Comparison of ENCODE assay signal across 1 cellular context in the genomic region with DNA sequence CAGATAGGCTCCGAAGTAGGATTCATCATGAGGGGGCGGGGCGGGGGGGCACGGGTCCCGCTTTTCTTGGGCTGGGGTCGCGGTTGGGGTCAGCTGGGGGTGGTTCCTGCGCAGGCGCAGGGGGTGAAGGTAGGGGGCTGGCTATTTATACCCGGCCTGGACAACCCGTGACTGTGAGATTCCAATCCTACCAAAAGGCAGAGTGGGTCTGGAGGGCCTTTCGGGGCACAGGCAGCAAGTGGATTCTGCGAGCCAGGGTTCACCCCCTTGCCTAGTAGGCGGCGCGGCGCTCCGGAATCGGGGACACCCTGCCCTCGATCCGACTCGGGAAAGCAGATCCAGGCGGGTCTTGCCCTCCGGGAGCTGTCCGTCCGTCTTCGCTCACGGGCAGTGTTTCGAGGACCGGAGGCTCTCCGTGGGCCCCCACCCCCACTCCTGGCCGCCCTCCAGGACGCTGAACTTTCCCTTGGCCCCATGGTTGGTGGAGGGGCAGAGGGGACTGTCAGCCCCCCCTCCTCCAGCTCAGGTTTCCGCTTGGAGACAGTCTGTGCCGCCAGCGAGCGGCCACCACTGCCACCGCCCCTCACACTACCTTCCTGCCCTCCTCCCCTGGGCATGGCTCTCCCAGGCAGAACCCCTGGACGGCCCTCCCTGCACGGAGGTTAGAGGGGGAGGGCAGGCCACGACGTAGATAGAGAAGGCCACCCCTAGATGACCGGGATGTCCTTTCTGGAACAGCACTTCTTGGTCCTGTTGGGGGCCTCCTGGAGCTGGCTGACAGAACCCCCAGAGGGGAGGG.
TF ChIP-seq lines count a peak whose summit lies in the region.

No MANE protein-coding gene starts in this region.

TF ChIP-seq in HepG2, 621 proteins besides CTCF, POLR2A, EP300 and RAD21 (continued from another document and continues in another):
- no peak for TF ChIP-seq PRDM10 (CRISPR knock-in tag; IDR thresholded peaks at IDR 0.05; ENCODE audit: low read depth)
- no peak for TF ChIP-seq ZNF432 (CRISPR knock-in tag; IDR thresholded peaks at IDR 0.05; ENCODE audit: borderline replicate concordance)
- no peak for TF ChIP-seq ZNF713 (CRISPR knock-in tag; IDR thresholded peaks at IDR 0.05)
- TF ChIP-seq SNAPC2 (CRISPR knock-in tag; IDR thresholded peaks at IDR 0.05), result 0 out of 2 replicates have a peak, but pooled peaks have one; percentile 55
- TF ChIP-seq SRY (CRISPR knock-in tag; IDR thresholded peaks at IDR 0.05), result 0 out of 2 replicates have a peak, but pooled peaks have one; percentile 44
- TF ChIP-seq ZNF512 (CRISPR knock-in tag; IDR thresholded peaks at IDR 0.05), result no peak
- no peak for TF ChIP-seq NONO (IDR thresholded peaks at IDR 0.05)
- TF ChIP-seq NONO (CRISPR knock-in tag; conservative IDR thresholded peaks at IDR 0.05), result 0 out of 2 replicates have a peak, but pooled peaks have one; percentile 22
- peak; percentile 87; the same call in 1 of the 2 replicates for TF ChIP-seq SIX1 (CRISPR knock-in tag; IDR thresholded peaks at IDR 0.05; ENCODE audit: borderline replicate concordance)
- TF ChIP-seq HOXA3 (CRISPR knock-in tag; IDR thresholded peaks at IDR 0.05), result 0 out of 2 replicates have a peak, but pooled peaks have one; percentile 29
- TF ChIP-seq, protein P1, sequence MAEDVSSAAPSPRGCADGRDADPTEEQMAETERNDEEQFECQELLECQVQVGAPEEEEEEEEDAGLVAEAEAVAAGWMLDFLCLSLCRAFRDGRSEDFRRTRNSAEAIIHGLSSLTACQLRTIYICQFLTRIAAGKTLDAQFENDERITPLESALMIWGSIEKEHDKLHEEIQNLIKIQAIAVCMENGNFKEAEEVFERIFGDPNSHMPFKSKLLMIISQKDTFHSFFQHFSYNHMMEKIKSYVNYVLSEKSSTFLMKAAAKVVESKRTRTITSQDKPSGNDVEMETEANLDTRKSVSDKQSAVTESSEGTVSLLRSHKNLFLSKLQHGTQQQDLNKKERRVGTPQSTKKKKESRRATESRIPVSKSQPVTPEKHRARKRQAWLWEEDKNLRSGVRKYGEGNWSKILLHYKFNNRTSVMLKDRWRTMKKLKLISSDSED (CRISPR knock-in tag; IDR thresholded peaks at IDR 0.05), result no peak
- peak; percentile 64 for TF ChIP-seq GABPB1 (CRISPR knock-in tag; IDR thresholded peaks at IDR 0.05)
- no peak for TF ChIP-seq ZNF367 (CRISPR knock-in tag; IDR thresholded peaks at IDR 0.05; ENCODE audit: borderline replicate concordance)
- 0 out of 2 replicates have a peak, but pooled peaks have one; percentile 28 for TF ChIP-seq ZBTB26 (CRISPR knock-in tag; IDR thresholded peaks at IDR 0.05; ENCODE audit: borderline replicate concordance)
- no peak for TF ChIP-seq ZNF720 (CRISPR knock-in tag; IDR thresholded peaks at IDR 0.05)
- TF ChIP-seq, protein P2, sequence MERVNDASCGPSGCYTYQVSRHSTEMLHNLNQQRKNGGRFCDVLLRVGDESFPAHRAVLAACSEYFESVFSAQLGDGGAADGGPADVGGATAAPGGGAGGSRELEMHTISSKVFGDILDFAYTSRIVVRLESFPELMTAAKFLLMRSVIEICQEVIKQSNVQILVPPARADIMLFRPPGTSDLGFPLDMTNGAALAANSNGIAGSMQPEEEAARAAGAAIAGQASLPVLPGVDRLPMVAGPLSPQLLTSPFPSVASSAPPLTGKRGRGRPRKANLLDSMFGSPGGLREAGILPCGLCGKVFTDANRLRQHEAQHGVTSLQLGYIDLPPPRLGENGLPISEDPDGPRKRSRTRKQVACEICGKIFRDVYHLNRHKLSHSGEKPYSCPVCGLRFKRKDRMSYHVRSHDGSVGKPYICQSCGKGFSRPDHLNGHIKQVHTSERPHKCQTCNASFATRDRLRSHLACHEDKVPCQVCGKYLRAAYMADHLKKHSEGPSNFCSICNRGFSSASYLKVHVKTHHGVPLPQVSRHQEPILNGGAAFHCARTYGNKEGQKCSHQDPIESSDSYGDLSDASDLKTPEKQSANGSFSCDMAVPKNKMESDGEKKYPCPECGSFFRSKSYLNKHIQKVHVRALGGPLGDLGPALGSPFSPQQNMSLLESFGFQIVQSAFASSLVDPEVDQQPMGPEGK (CRISPR knock-in tag; IDR thresholded peaks at IDR 0.05), result peak; percentile 89
- no peak for TF ChIP-seq ZNF773 (CRISPR knock-in tag; IDR thresholded peaks at IDR 0.05; ENCODE audit: borderline replicate concordance)
- TF ChIP-seq, protein P3, sequence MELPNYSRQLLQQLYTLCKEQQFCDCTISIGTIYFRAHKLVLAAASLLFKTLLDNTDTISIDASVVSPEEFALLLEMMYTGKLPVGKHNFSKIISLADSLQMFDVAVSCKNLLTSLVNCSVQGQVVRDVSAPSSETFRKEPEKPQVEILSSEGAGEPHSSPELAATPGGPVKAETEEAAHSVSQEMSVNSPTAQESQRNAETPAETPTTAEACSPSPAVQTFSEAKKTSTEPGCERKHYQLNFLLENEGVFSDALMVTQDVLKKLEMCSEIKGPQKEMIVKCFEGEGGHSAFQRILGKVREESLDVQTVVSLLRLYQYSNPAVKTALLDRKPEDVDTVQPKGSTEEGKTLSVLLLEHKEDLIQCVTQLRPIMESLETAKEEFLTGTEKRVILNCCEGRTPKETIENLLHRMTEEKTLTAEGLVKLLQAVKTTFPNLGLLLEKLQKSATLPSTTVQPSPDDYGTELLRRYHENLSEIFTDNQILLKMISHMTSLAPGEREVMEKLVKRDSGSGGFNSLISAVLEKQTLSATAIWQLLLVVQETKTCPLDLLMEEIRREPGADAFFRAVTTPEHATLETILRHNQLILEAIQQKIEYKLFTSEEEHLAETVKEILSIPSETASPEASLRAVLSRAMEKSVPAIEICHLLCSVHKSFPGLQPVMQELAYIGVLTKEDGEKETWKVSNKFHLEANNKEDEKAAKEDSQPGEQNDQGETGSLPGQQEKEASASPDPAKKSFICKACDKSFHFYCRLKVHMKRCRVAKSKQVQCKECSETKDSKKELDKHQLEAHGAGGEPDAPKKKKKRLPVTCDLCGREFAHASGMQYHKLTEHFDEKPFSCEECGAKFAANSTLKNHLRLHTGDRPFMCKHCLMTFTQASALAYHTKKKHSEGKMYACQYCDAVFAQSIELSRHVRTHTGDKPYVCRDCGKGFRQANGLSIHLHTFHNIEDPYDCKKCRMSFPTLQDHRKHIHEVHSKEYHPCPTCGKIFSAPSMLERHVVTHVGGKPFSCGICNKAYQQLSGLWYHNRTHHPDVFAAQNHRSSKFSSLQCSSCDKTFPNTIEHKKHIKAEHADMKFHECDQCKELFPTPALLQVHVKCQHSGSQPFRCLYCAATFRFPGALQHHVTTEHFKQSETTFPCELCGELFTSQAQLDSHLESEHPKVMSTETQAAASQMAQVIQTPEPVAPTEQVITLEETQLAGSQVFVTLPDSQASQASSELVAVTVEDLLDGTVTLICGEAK (IDR thresholded peaks at IDR 0.05), result no peak
- TF ChIP-seq, protein P3 (CRISPR knock-in tag; IDR thresholded peaks at IDR 0.05), result no peak
- no peak for TF ChIP-seq ZSCAN5A (CRISPR knock-in tag; IDR thresholded peaks at IDR 0.05; ENCODE audit: borderline replicate concordance)
- TF ChIP-seq SMYD3 (CRISPR knock-in tag; IDR thresholded peaks at IDR 0.05), result no peak
- TF ChIP-seq GPN1 (CRISPR knock-in tag; IDR thresholded peaks at IDR 0.05; ENCODE audit: borderline replicate concordance), result no peak
- no peak for TF ChIP-seq PAF1 (CRISPR knock-in tag; IDR thresholded peaks at IDR 0.05)
- no peak for TF ChIP-seq HNRNPH1 (optimal IDR thresholded peaks at IDR 0.05; ENCODE audit: low read depth, low read length)
- TF ChIP-seq, protein P4, sequence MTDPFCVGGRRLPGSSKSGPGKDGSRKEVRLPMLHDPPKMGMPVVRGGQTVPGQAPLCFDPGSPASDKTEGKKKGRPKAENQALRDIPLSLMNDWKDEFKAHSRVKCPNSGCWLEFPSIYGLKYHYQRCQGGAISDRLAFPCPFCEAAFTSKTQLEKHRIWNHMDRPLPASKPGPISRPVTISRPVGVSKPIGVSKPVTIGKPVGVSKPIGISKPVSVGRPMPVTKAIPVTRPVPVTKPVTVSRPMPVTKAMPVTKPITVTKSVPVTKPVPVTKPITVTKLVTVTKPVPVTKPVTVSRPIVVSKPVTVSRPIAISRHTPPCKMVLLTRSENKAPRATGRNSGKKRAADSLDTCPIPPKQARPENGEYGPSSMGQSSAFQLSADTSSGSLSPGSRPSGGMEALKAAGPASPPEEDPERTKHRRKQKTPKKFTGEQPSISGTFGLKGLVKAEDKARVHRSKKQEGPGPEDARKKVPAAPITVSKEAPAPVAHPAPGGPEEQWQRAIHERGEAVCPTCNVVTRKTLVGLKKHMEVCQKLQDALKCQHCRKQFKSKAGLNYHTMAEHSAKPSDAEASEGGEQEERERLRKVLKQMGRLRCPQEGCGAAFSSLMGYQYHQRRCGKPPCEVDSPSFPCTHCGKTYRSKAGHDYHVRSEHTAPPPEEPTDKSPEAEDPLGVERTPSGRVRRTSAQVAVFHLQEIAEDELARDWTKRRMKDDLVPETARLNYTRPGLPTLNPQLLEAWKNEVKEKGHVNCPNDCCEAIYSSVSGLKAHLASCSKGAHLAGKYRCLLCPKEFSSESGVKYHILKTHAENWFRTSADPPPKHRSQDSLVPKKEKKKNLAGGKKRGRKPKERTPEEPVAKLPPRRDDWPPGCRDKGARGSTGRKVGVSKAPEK (CRISPR knock-in tag; IDR thresholded peaks at IDR 0.05; ENCODE audit: borderline replicate concordance), result no peak
- TF ChIP-seq MEIS2 (CRISPR knock-in tag; IDR thresholded peaks at IDR 0.05), result no peak
